ENCODE assay signal across 1 cellular context in genomic region chr5:173055983-173056782, GRCh38.
A peak's percentile ranks its signal among the peaks of the same experiment; 100 is the strongest.
TF ChIP-seq lines count a peak whose summit lies in the region.

A gene with protein sequence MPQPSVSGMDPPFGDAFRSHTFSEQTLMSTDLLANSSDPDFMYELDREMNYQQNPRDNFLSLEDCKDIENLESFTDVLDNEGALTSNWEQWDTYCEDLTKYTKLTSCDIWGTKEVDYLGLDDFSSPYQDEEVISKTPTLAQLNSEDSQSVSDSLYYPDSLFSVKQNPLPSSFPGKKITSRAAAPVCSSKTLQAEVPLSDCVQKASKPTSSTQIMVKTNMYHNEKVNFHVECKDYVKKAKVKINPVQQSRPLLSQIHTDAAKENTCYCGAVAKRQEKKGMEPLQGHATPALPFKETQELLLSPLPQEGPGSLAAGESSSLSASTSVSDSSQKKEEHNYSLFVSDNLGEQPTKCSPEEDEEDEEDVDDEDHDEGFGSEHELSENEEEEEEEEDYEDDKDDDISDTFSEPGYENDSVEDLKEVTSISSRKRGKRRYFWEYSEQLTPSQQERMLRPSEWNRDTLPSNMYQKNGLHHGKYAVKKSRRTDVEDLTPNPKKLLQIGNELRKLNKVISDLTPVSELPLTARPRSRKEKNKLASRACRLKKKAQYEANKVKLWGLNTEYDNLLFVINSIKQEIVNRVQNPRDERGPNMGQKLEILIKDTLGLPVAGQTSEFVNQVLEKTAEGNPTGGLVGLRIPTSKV (plus strand): TSS chr5:173056352. CDS start chr5:173080776, 24,424 bp downstream.

TF ChIP-seq in A549, 52 proteins besides CTCF, POLR2A, EP300 and RAD21 (continued from another document):
- TF ChIP-seq, protein P1, sequence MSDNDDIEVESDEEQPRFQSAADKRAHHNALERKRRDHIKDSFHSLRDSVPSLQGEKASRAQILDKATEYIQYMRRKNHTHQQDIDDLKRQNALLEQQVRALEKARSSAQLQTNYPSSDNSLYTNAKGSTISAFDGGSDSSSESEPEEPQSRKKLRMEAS (IDR thresholded peaks at IDR 0.05): peak; percentile 98
- peak; percentile 82; the same call in 1 of the 2 replicates for TF ChIP-seq PHF8 (IDR thresholded peaks at IDR 0.05; ENCODE audit: borderline replicate concordance, low read depth)
- TF ChIP-seq KDM5A (IDR thresholded peaks at IDR 0.05): peak; percentile 38; the same call in 1 of the 2 replicates
